ENCODE assay signal across 7 cellular contexts in genomic region chr1:109373696-109374095, GRCh38. TPM values are rescaled to one million over a fixed set of nuclear protein-coding genes. Genes with fewer than 3 reads are reported as not detected.
DNase-seq lines count a peak whose midpoint lies in the region; FAIRE-seq and TF ChIP-seq lines count a peak whose summit lies in the region.
"Not testable (repeated sequence)": the region's sequence is repeated elsewhere in the genome, so short reads cannot be mapped to it uniquely, and the experiment has no call there.

No MANE protein-coding gene starts in this region.

- not testable (repeated sequence) for H3K9ac ChIP-seq in astrocyte (ENCODE audit: low read length)
- H3K9ac ChIP-seq in subcutaneous abdominal adipose tissue (ENCODE audit: low read length in 5 of 5): peak overlapping the region in 4 of 5 donors; percentile 23 to 63 (median 56)

- H3K4me1 ChIP-seq in CD8-positive, alpha-beta memory T cell (ENCODE audit: insufficient read depth, low read length): not testable (repeated sequence)
- H3K4me1 ChIP-seq in astrocyte (ENCODE audit: insufficient read depth, low read length): peaks cover 34% of the 10 kb centered on the region
- H3K4me1 ChIP-seq in esophagus squamous epithelium: peaks cover 0 to 48% (median 11%) of the 10 kb centered on the region in 3 donors
- peaks cover 45% of the 10 kb centered on the region in 2 experiments for H3K4me1 ChIP-seq in neutrophil (ENCODE audit: control insufficient read depth in 1 of 2, insufficient read depth in 1 of 2, low read depth in 1 of 2, low read length in 1 of 2)
- H3K4me1 ChIP-seq in subcutaneous abdominal adipose tissue (ENCODE audit: control insufficient read depth in 5 of 5, insufficient read depth in 5 of 5, low read length in 5 of 5): peaks cover 5 to 74% (median 49%) of the 10 kb centered on the region in 5 donors
- H3K4me1 ChIP-seq in tibial nerve: peaks cover 0 to 57% (median 26%) of the 10 kb centered on the region in 4 donors

- not testable (repeated sequence) for H2AFZ ChIP-seq in astrocyte (ENCODE audit: low read depth, low read length)

- TF ChIP-seq EP300 in tibial nerve (IDR thresholded peaks at IDR 0.05): not testable (repeated sequence)

- FAIRE-seq in astrocyte (lab: Jason Lieb, UNC): not testable (repeated sequence)

- not testable (repeated sequence) for TF ChIP-seq POLR2A in esophagus squamous epithelium (IDR thresholded peaks at IDR 0.05); tibial nerve (IDR thresholded peaks at IDR 0.05)

- not testable (repeated sequence) for H3K27ac Mint-ChIP-seq in CD8-positive, alpha-beta memory T cell
- peak overlapping the region; percentile 66 for H3K27ac Mint-ChIP-seq in activated CD4-positive, alpha-beta memory T cell treated with anti-CD3 and anti-CD28 coated beads, Interleukin-2, amount 10 ng/mL, durations not matched to agents 7 days and 5 days
- peak overlapping the region; percentile 48 for H3K27ac Mint-ChIP-seq in astrocyte (ENCODE audit: unreplicated experiment)

- H3K36me3 Mint-ChIP-seq in CD8-positive, alpha-beta memory T cell; astrocyte (ENCODE audit: low read depth, unreplicated experiment): not testable (repeated sequence)
- peaks cover 12% of the 10 kb centered on the region for H3K36me3 Mint-ChIP-seq in activated CD4-positive, alpha-beta memory T cell treated with anti-CD3 and anti-CD28 coated beads, Interleukin-2, amount 10 ng/mL, durations not matched to agents 7 days and 5 days (ENCODE audit: low read depth)

- not testable (repeated sequence) for H3K9me3 Mint-ChIP-seq in CD8-positive, alpha-beta memory T cell; activated CD4-positive, alpha-beta memory T cell treated with anti-CD3 and anti-CD28 coated beads, Interleukin-2, amount 10 ng/mL, durations not matched to agents 7 days and 5 days; astrocyte (ENCODE audit: unreplicated experiment)

- not testable (repeated sequence) for H4K20me1 ChIP-seq in astrocyte (ENCODE audit: insufficient read depth, low read length)

- H3K79me2 ChIP-seq in astrocyte (ENCODE audit: insufficient read depth, low read length): peaks cover 60% of the 10 kb centered on the region

- H3K4me3 ChIP-seq in CD8-positive, alpha-beta memory T cell (ENCODE audit: low read length); astrocyte (ENCODE audit: insufficient read depth, low read depth, low read length); esophagus squamous epithelium; neutrophil (ENCODE audit: low read depth in 1 of 2, low read length in 1 of 2); subcutaneous abdominal adipose tissue (ENCODE audit: low read depth in 1 of 5, low read length in 5 of 5); tibial nerve: not testable (repeated sequence)

- not testable (repeated sequence) for H3K27me3 ChIP-seq in CD8-positive, alpha-beta memory T cell (ENCODE audit: insufficient read depth, low read length, poor library complexity, severe bottlenecking); astrocyte (ENCODE audit: insufficient read depth, low read length); esophagus squamous epithelium; neutrophil; subcutaneous abdominal adipose tissue (ENCODE audit: control insufficient read depth in 5 of 5, insufficient read depth in 4 of 5, low read length in 5 of 5); tibial nerve

- H3K9me3 ChIP-seq in CD8-positive, alpha-beta memory T cell (ENCODE audit: low read length); astrocyte (ENCODE audit: insufficient read depth, low read depth, low read length); esophagus squamous epithelium; neutrophil; subcutaneous abdominal adipose tissue (ENCODE audit: control insufficient read depth in 5 of 5, low read length in 5 of 5); tibial nerve: not testable (repeated sequence)

- CTCF ChIA-PET in CD8-positive, alpha-beta memory T cell (lab: Charles Lee): not testable (repeated sequence)
- CTCF ChIA-PET in activated CD4-positive, alpha-beta memory T cell treated with anti-CD3 and anti-CD28 coated beads, Interleukin-2, amount 10 ng/mL, durations not matched to agents 7 days and 5 days (lab: Charles Lee): interaction anchor here (0.6 to 1.5 kb wide), 6 partner anchors 8 to 172 kb away, joined by 3 to 5 read pairs (median 3); no protein-coding TSS in a partner anchor

- WGBS in esophagus squamous epithelium, 2 donors: 68 to 76% methylated on average over 2 of the region's 2 CpGs
- WGBS in tibial nerve, 2 donors: 95 to 96% methylated on average over 2 of the region's 2 CpGs

- H3K4me3 Mint-ChIP-seq in CD8-positive, alpha-beta memory T cell; activated CD4-positive, alpha-beta memory T cell treated with anti-CD3 and anti-CD28 coated beads, Interleukin-2, amount 10 ng/mL, durations not matched to agents 7 days and 5 days; astrocyte (ENCODE audit: unreplicated experiment): not testable (repeated sequence)

- not testable (repeated sequence) for H3K4me2 ChIP-seq in astrocyte (ENCODE audit: low read length)

- POLR2A ChIA-PET in CD8-positive, alpha-beta memory T cell (lab: Charles Lee): not testable (repeated sequence)
- POLR2A ChIA-PET in activated CD4-positive, alpha-beta memory T cell treated with anti-CD3 and anti-CD28 coated beads, Interleukin-2, amount 10 ng/mL, durations not matched to agents 7 days and 5 days (lab: Charles Lee): interaction anchor here (1.1 to 1.8 kb wide), 3 partner anchors 11 to 91 kb away, joined by 3 to 8 read pairs (median 5); partner anchors contain the start of gene PSRC1

- not testable (repeated sequence) for TF ChIP-seq CTCF in astrocyte (IDR thresholded peaks at IDR 0.05; ENCODE audit: insufficient read depth, low read depth, low read length); esophagus squamous epithelium (IDR thresholded peaks at IDR 0.05); neutrophil (IDR thresholded peaks at IDR 0.05); tibial nerve (IDR thresholded peaks at IDR 0.05)

- H3K36me3 ChIP-seq in CD8-positive, alpha-beta memory T cell (ENCODE audit: insufficient read depth, low read length); astrocyte (ENCODE audit: insufficient read depth, low read length); esophagus squamous epithelium; neutrophil; subcutaneous abdominal adipose tissue (ENCODE audit: control insufficient read depth in 5 of 5, insufficient read depth in 5 of 5, low read length in 5 of 5); tibial nerve: not testable (repeated sequence)

- H3K4me1 Mint-ChIP-seq in CD8-positive, alpha-beta memory T cell: peaks cover 3 to 12% (median 6%) of the 10 kb centered on the region in 3 donors
- peaks cover 64% of the 10 kb centered on the region for H3K4me1 Mint-ChIP-seq in activated CD4-positive, alpha-beta memory T cell treated with anti-CD3 and anti-CD28 coated beads, Interleukin-2, amount 10 ng/mL, durations not matched to agents 7 days and 5 days
- peaks cover 47% of the 10 kb centered on the region for H3K4me1 Mint-ChIP-seq in astrocyte (ENCODE audit: low read depth, unreplicated experiment)

- H3K27me3 Mint-ChIP-seq in CD8-positive, alpha-beta memory T cell: peaks cover 11 to 30% of the 10 kb centered on the region in 2 donors
- peaks cover 12% of the 10 kb centered on the region for H3K27me3 Mint-ChIP-seq in activated CD4-positive, alpha-beta memory T cell treated with anti-CD3 and anti-CD28 coated beads, Interleukin-2, amount 10 ng/mL, durations not matched to agents 7 days and 5 days
- H3K27me3 Mint-ChIP-seq in astrocyte (ENCODE audit: low read depth, unreplicated experiment): not testable (repeated sequence)

- intact Hi-C loops in esophagus squamous epithelium (cut with DNase I): not testable (repeated sequence)

- not testable (repeated sequence) for DNase-seq in CD8-positive, alpha-beta memory T cell; activated CD4-positive, alpha-beta memory T cell treated with anti-CD3 and anti-CD28 coated beads, Interleukin-2, amount 10 ng/mL, durations not matched to agents 7 days and 5 days; astrocyte (ENCODE audit: low read depth); esophagus squamous epithelium (lab: John Stamatoyannopoulos, UW); tibial nerve (ENCODE audit: low spot score in 2 of 2)

- H3K27ac ChIP-seq in CD8-positive, alpha-beta memory T cell (ENCODE audit: low read depth, low read length): peak overlapping the region; percentile 33
- H3K27ac ChIP-seq in astrocyte (ENCODE audit: low read depth, low read length): not testable (repeated sequence)
- H3K27ac ChIP-seq in esophagus squamous epithelium (peak overlapping the region in 3 of 4 donors; percentile 36 to 86 (median 74)), neutrophil (peak overlapping the region; percentile 40), subcutaneous abdominal adipose tissue (ENCODE audit: low read depth, low read length) (peak overlapping the region; percentile 78), tibial nerve (peak overlapping the region in 3 of 4 donors; percentile 40 to 67 (median 42))

RNA-seq across cellular contexts. Expression of gene SORT1, which starts 24.0 kb away (rescaled TPM):
- 1 to 10 TPM; 3.0 to 3.9 TPM for total RNA-seq in CD8-positive, alpha-beta memory T cell
- polyA plus RNA-seq in CD8-positive, alpha-beta memory T cell: 0.16 TPM
- 1 to 10 TPM; 3.2 to 4.5 TPM for total RNA-seq in activated CD4-positive, alpha-beta memory T cell treated with anti-CD3 and anti-CD28 coated beads, Interleukin-2, amount 10 ng/mL, durations not matched to agents 7 days and 5 days
- total RNA-seq in astrocyte (135 and 138 TPM in 2 replicates), esophagus squamous epithelium (10 to 100 TPM; 37.0 to 69.6 (median 44.7) TPM), tibial nerve (100 to 1,000 TPM; 145 to 199 (median 189) TPM)

RNA-seq across cellular contexts. Expression of gene PSMA5, which starts 52.6 kb away (rescaled TPM):
- total RNA-seq in CD8-positive, alpha-beta memory T cell: 100 to 1,000 TPM; 207 to 238 TPM
- 120 TPM for polyA plus RNA-seq in CD8-positive, alpha-beta memory T cell
- 100 to 1,000 TPM; 170 to 189 TPM for total RNA-seq in activated CD4-positive, alpha-beta memory T cell treated with anti-CD3 and anti-CD28 coated beads, Interleukin-2, amount 10 ng/mL, durations not matched to agents 7 days and 5 days
- total RNA-seq in astrocyte: 143 and 148 TPM in 2 replicates
- total RNA-seq in esophagus squamous epithelium: 10 to 100 TPM; 31.5 to 57.7 (median 46.8) TPM
- 10 to 100 TPM; 20.5 to 28.8 (median 24.9) TPM for total RNA-seq in tibial nerve

Comparison
In these comparisons a context has a peak if more than half of its experiments do, and no peak if none do; other contexts are left out.
1. RNA of gene SORT1, which starts 24.0 kb away (total RNA-seq): 145 to 199 TPM in tibial nerve, 135 to 138 TPM in astrocyte and 37.0 to 69.6 TPM in esophagus squamous epithelium; 3.2 to 4.5 TPM in activated CD4-positive, alpha-beta memory T cell treated with anti-CD3 and anti-CD28 coated beads, Interleukin-2, amount 10 ng/mL, durations not matched to agents 7 days and 5 days and 3.0 to 3.9 TPM in CD8-positive, alpha-beta memory T cell; every median in the first group is over 4 times any median in the second.